Comparison of ENCODE assay signal across 34 cellular contexts in the genomic region with DNA sequence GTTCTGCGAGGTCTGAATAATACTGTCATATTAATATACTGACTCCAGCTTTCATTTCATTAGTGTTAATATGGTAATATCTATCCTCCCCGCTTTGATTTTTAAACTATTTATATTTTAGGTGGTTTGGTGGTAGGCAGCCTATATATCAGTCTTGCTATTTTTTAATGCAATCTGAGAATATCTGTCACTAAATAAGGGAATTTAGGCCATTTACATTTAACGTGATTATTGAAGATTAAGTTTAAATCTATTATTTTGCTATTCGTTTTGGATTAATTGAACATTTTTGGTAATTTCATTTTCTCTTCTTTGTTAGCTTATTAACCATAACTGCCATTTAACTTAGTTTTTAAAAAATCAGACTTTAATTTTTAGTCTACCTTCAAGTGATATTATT.
"Had no signal": no experiment of that assay in that cellular context is flagged by ENCODE, and none has a peak within 500 bp of the region (broad histone marks: within the 10 kb centered on the region; RNA-seq: fewer than 3 reads in every experiment).

No MANE protein-coding gene starts in this region.

- DNase-seq: Karpas-422, Kasumi-1, MG63, MM.1S, MV-4-11, NCI-H1048, NCI-H1092, NCI-H1092 treated with DMSO at 0.1 percent for 48 hours, NCI-H1105, NCI-H1105 treated with DMSO at 0.1 percent for 48 hours, NCI-H1417, NCI-H1417 treated with DMSO at 0.1 percent for 48 hours, NCI-H1436, NCI-H1436 treated with DMSO at 0.1 percent for 48 hours, NCI-H146, NCI-H1694, NCI-H1694 treated with DMSO at 0.1 percent for 48 hours, NCI-H187, NCI-H187 treated with DMSO at 0.1 percent for 48 hours, NCI-H1930, NCI-H2029, NCI-H2029 treated with DMSO at 0.1 percent for 48 hours, NCI-H2081, NCI-H2107, NCI-H2171, NCI-H2171 treated with DMSO at 0.1 percent for 48 hours, NCI-H2227 treated with DMSO at 0.1 percent for 48 hours, NCI-H226, NCI-H345, NCI-H446, NCI-H446 treated with DMSO at 0.1 percent for 48 hours, NCI-H510A, NCI-H510A treated with DMSO at 0.1 percent for 48 hours, NCI-H524 had no signal

- H3K4me3 ChIP-seq: MG63 had no signal

- H3K27me3 ChIP-seq: MG63 had no signal

- H3K36me3 ChIP-seq: MG63 had no signal
